1 cellular context compared by ENCODE assay signal in genomic region chr13:99153219-99153618, GRCh38.
TF ChIP-seq lines count a peak whose summit lies in the region.

No MANE protein-coding gene starts in this region.

TF ChIP-seq in K562, 482 proteins besides CTCF, POLR2A, EP300 and RAD21 (continued from another document and continues in another):
- TF ChIP-seq MGA (IDR thresholded peaks at IDR 0.05) (0 out of 2 replicates have a peak, but pooled peaks have one; percentile 16), THRB (CRISPR knock-in tag; conservative IDR thresholded peaks at IDR 0.05) (no peak), TAF9B (IDR thresholded peaks at IDR 0.05; ENCODE audit: partially characterized antibody) (no peak), MAFG (tag; conservative IDR thresholded peaks at IDR 0.05) (peak; percentile 70), HDAC8 (tag; IDR thresholded peaks at IDR 0.05) (no peak), HNRNPL (IDR thresholded peaks at IDR 0.05; ENCODE audit: low read depth, low read length) (no peak), ARID3B (CRISPR knock-in tag; IDR thresholded peaks at IDR 0.05; ENCODE audit: borderline replicate concordance) (no peak), RBM15 (IDR thresholded peaks at IDR 0.05; ENCODE audit: insufficient read depth, low read length) (no peak), TRIM28 (IDR thresholded peaks at IDR 0.05) (no peak), SP2 (IDR thresholded peaks at IDR 0.05; ENCODE audit: extremely low read depth, low read depth, low read length, poor library complexity, severe bottlenecking) (no peak), RNF219 (CRISPR knock-in tag; IDR thresholded peaks at IDR 0.05) (no peak), ZNF316 (IDR thresholded peaks at IDR 0.05) (peak; percentile 67; the same call in 1 of the 2 replicates), IRF1 (CRISPR knock-in tag; IDR thresholded peaks at IDR 0.05; ENCODE audit: borderline replicate concordance) (no peak), RNF2 (IDR thresholded peaks at IDR 0.05) (no peak), E2F5 (CRISPR knock-in tag; IDR thresholded peaks at IDR 0.05) (no peak), HDAC6 (IDR thresholded peaks at IDR 0.05; ENCODE audit: low read depth, low read length) (no peak), MAFK (IDR thresholded peaks at IDR 0.05; ENCODE audit: low read length) (peak; percentile 43; the same call in 1 of the 2 replicates), CREB3L1 (IDR thresholded peaks at IDR 0.05; ENCODE audit: borderline replicate concordance, low read depth) (no peak), NR2C2 (CRISPR knock-in tag; IDR thresholded peaks at IDR 0.05) (no peak), NR2C2 (tag; IDR thresholded peaks at IDR 0.05) (peak; percentile 37; the same call in 1 of the 2 replicates), DPF2 (IDR thresholded peaks at IDR 0.05) (peak; percentile 41; the same call in 1 of the 2 replicates), FOXK2 (conservative IDR thresholded peaks at IDR 0.05 in 1 of 2, IDR thresholded peaks at IDR 0.05 in 1 of 2; ENCODE audit: low read depth in 2 of 2) (0 out of 4 replicates have a peak, but pooled peaks of 1 of the 2 experiments have one; percentile 34), MLX (CRISPR knock-in tag; conservative IDR thresholded peaks at IDR 0.05) (no peak), EP400 (IDR thresholded peaks at IDR 0.05) (peak; percentile 25; the same call in 1 of the 2 replicates), TSC22D4 (tag; IDR thresholded peaks at IDR 0.05) (no peak), ZNF395 (CRISPR knock-in tag; IDR thresholded peaks at IDR 0.05) (no peak), ZNF143 (CRISPR knock-in tag; IDR thresholded peaks at IDR 0.05) (no peak), BHLHE40 (IDR thresholded peaks at IDR 0.05; ENCODE audit: low read length) (no peak), TGIF2 (CRISPR knock-in tag; IDR thresholded peaks at IDR 0.05) (no peak), FOXP1 (CRISPR knock-in tag; IDR thresholded peaks at IDR 0.05) (no peak), ARID1B (IDR thresholded peaks at IDR 0.05) (peak; percentile 31; the same call in 1 of the 2 replicates), XRCC4 (IDR thresholded peaks at IDR 0.05; ENCODE audit: extremely low read depth, insufficient read depth, insufficient read length) (no peak), HSF4 (CRISPR knock-in tag; IDR thresholded peaks at IDR 0.05; ENCODE audit: borderline replicate concordance) (no peak), NUFIP1 (IDR thresholded peaks at IDR 0.05; ENCODE audit: partially characterized antibody) (no peak), LEF1 (IDR thresholded peaks at IDR 0.05) (peak; percentile 88)
